ENCODE assay signal across 8 cellular contexts in the genomic region with DNA sequence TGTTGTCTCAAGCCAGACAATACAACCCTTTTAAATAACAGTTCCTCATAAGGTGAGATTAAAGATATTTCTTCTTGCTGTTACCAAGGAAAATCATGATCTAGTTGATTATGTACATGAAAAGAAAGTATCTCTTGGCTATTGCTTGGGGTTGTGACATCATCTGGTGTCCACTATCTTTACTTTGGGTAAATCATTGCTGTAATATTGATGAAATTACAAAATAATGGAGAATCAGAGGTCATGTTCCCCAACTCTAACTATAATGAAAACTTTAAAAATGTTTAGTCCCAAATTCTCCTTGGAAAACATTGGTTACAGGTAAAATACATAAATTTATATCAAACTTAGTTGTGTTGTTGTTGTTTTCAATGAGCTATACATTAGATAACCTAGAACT.
"Had no signal": no experiment of that assay in that cellular context is flagged by ENCODE, and none has a peak within 500 bp of the region (broad histone marks: within the 10 kb centered on the region; RNA-seq: fewer than 3 reads in every experiment).

No MANE protein-coding gene starts in this region.

- FAIRE-seq: G401.6, GM12878, GM12891, GM12892, GM18507, GM19239 had no signal

- H3K4me3 ChIP-seq: GM12878 had no signal

- DNase-seq: GDM1, GF-D8 had no signal

- ATAC-seq: GM12878 had no signal
